In genomic region chr16:2819939-2820835, GRCh38 we compare ENCODE assay signal across 16 cellular contexts. TPM values are rescaled to one million over a fixed set of nuclear protein-coding genes. Genes with fewer than 3 reads are reported as not detected.
"Had no signal": no experiment of that assay in that cellular context is flagged by ENCODE, and none has a peak within 500 bp of the region (broad histone marks: within the 10 kb centered on the region; RNA-seq: fewer than 3 reads in every experiment).

No MANE protein-coding gene starts in this region.

- H3K9me3 ChIP-seq: left lung, mucosa of descending colon, upper lobe of left lung had no signal

- H3K4me3 Mint-ChIP-seq: activated CD4-positive, alpha-beta T cell treated with anti-CD3 and anti-CD28 coated beads, Interleukin-2, amount 10 ng/mL, durations not matched to agents 7 days and 5 days; activated naive CD4-positive, alpha-beta T cell treated with anti-CD3 and anti-CD28 coated beads, Interleukin-2, amount 10 ng/mL, durations not matched to agents 7 days and 5 days; activated T-helper 17 cell treated with anti-CD3 and anti-CD28 coated beads, Interleukin-2, amount 50 U/mL, for 72 hours; naive thymus-derived CD4-positive, alpha-beta T cell; T-helper 2 cell treated with Interferon-gamma antibody and Interleukin-4, amounts not matched to agents 5 μg/mL and 100 μg/mL, for 36 hours had no signal

- H3K27ac Mint-ChIP-seq: activated CD4-positive, alpha-beta T cell treated with anti-CD3 and anti-CD28 coated beads, Interleukin-2, amount 10 ng/mL, durations not matched to agents 7 days and 5 days; activated naive CD4-positive, alpha-beta T cell treated with anti-CD3 and anti-CD28 coated beads, Interleukin-2, amount 10 ng/mL, durations not matched to agents 7 days and 5 days; activated T-helper 17 cell treated with anti-CD3 and anti-CD28 coated beads, Interleukin-2, amount 50 U/mL, for 72 hours; progenitor cell of endocrine pancreas; T-helper 2 cell treated with Interferon-gamma antibody and Interleukin-4, amounts not matched to agents 5 μg/mL and 100 μg/mL, for 36 hours had no signal

- H3K4me1 ChIP-seq: left lung had no signal

- H3K27ac ChIP-seq: hepatocyte, left lung, upper lobe of left lung had no signal

- H3K27me3 ChIP-seq: hepatocyte had no signal

- ATAC-seq: activated T-helper 17 cell treated with anti-CD3 and anti-CD28 coated beads, Interleukin-2, amount 50 U/mL, for 72 hours; left lung; mucosa of descending colon; naive thymus-derived CD4-positive, alpha-beta T cell; stimulated activated naive CD8-positive, alpha-beta T cell treated with anti-CD3 and anti-CD28 coated beads, Interleukin-15, Interleukin-2, amounts not matched to agents 100 U/mL and 50 U/mL, for 24 hours had no signal

- H3K36me3 ChIP-seq: left lung, upper lobe of left lung had no signal

- H3K9me3 Mint-ChIP-seq: activated CD4-positive, alpha-beta T cell treated with anti-CD3 and anti-CD28 coated beads, Interleukin-2, amount 10 ng/mL, durations not matched to agents 7 days and 5 days; activated naive CD4-positive, alpha-beta T cell treated with anti-CD3 and anti-CD28 coated beads, Interleukin-2, amount 10 ng/mL, durations not matched to agents 7 days and 5 days; activated T-helper 17 cell treated with anti-CD3 and anti-CD28 coated beads, Interleukin-2, amount 50 U/mL, for 72 hours; naive thymus-derived CD4-positive, alpha-beta T cell; T-helper 2 cell treated with Interferon-gamma antibody and Interleukin-4, amounts not matched to agents 5 μg/mL and 100 μg/mL, for 36 hours had no signal

- H3K4me2 ChIP-seq: hepatocyte, smooth muscle cell had no signal

- H3K4me1 Mint-ChIP-seq: activated CD4-positive, alpha-beta T cell treated with anti-CD3 and anti-CD28 coated beads, Interleukin-2, amount 10 ng/mL, durations not matched to agents 7 days and 5 days; activated naive CD4-positive, alpha-beta T cell treated with anti-CD3 and anti-CD28 coated beads, Interleukin-2, amount 10 ng/mL, durations not matched to agents 7 days and 5 days; activated T-helper 17 cell treated with anti-CD3 and anti-CD28 coated beads, Interleukin-2, amount 50 U/mL, for 72 hours; naive thymus-derived CD4-positive, alpha-beta T cell had no signal

- DNase-seq: activated CD4-positive, alpha-beta T cell treated with anti-CD3 and anti-CD28 coated beads, Interleukin-2, amount 10 ng/mL, durations not matched to agents 7 days and 5 days; activated CD4-positive, CD25-positive, alpha-beta regulatory T cell; kidney; naive thymus-derived CD4-positive, alpha-beta T cell; right cardiac atrium; stimulated activated naive CD8-positive, alpha-beta T cell treated with anti-CD3 and anti-CD28 coated beads, Interleukin-15, Interleukin-2, amounts not matched to agents 100 U/mL and 50 U/mL, for 24 hours had no signal

- H2AFZ ChIP-seq: hepatocyte had no signal

- H3K79me2 ChIP-seq: hepatocyte had no signal

- H3K4me3 ChIP-seq: hepatocyte, left lung, mucosa of descending colon, smooth muscle cell, upper lobe of left lung had no signal

- H3K36me3 Mint-ChIP-seq: activated naive CD4-positive, alpha-beta T cell treated with anti-CD3 and anti-CD28 coated beads, Interleukin-2, amount 10 ng/mL, durations not matched to agents 7 days and 5 days; naive thymus-derived CD4-positive, alpha-beta T cell had no signal

RNA-seq across cellular contexts. Expression of gene PRSS21, which starts 3.1 kb away (rescaled TPM):
- total RNA-seq: astrocyte, hepatocyte, progenitor cell of endocrine pancreas, right cardiac atrium, smooth muscle cell had no signal

RNA-seq across cellular contexts. Expression of gene ZG16B, which starts 9.9 kb away (rescaled TPM):
- total RNA-seq: astrocyte, progenitor cell of endocrine pancreas, smooth muscle cell had no signal

RNA-seq across cellular contexts. Expression of gene PRSS41, which starts 21.9 kb away (rescaled TPM):
- total RNA-seq: activated CD4-positive, alpha-beta T cell treated with anti-CD3 and anti-CD28 coated beads, Interleukin-2, amount 10 ng/mL, durations not matched to agents 7 days and 5 days; activated T-helper 17 cell treated with anti-CD3 and anti-CD28 coated beads, Interleukin-2, amount 50 U/mL, for 72 hours; astrocyte; hepatocyte; kidney; left lung; mucosa of descending colon; naive thymus-derived CD4-positive, alpha-beta T cell; progenitor cell of endocrine pancreas; right cardiac atrium; smooth muscle cell had no signal

RNA-seq across cellular contexts. Expression of gene PRSS33, which starts 32.8 kb away (rescaled TPM):
- total RNA-seq: activated CD4-positive, alpha-beta T cell treated with anti-CD3 and anti-CD28 coated beads, Interleukin-2, amount 10 ng/mL, durations not matched to agents 7 days and 5 days; activated T-helper 17 cell treated with anti-CD3 and anti-CD28 coated beads, Interleukin-2, amount 50 U/mL, for 72 hours; astrocyte; hepatocyte; kidney; left lung; mucosa of descending colon; right cardiac atrium; smooth muscle cell had no signal

RNA-seq across cellular contexts. Expression of gene PRSS22, which starts 37.8 kb away (rescaled TPM):
- total RNA-seq: activated CD4-positive, alpha-beta T cell treated with anti-CD3 and anti-CD28 coated beads, Interleukin-2, amount 10 ng/mL, durations not matched to agents 7 days and 5 days; right cardiac atrium had no signal
